Comparison of ENCODE assay signal across 18 cellular contexts in genomic region chr7:22219036-22219435, GRCh38.
DNase-seq lines count a peak whose midpoint lies in the region; ATAC-seq and TF ChIP-seq lines count a peak whose summit lies in the region.
"Had no signal": no experiment of that assay in that cellular context is flagged by ENCODE, and none has a peak within 500 bp of the region (broad histone marks: within the 10 kb centered on the region; RNA-seq: fewer than 3 reads in every experiment).

No MANE protein-coding gene starts in this region.

- no peak overlapping the region for H2BK120ac ChIP-seq in neuronal stem cell (ENCODE audit: low read depth, low read length)

- no peak overlapping the region for H3K18ac ChIP-seq in neuronal stem cell (ENCODE audit: low read length)

- H3K9me3 ChIP-seq in heart right ventricle (peaks cover 0 to 4% (median 0%) of the 10 kb centered on the region in 11 donors), neuronal stem cell (replicated peaks in 1 of 2; ENCODE audit: control insufficient read depth in 2 of 2, insufficient read depth in 1 of 2, low read depth in 1 of 2, low read length in 2 of 2) (peaks cover 0 to 2% of the 10 kb centered on the region in 2 donors), thyroid gland (no peaks in the 10 kb centered on the region)

- peak in 7 of 8 donors; percentile 41 to 65 (median 57) for ATAC-seq in heart right ventricle
- ATAC-seq in GM19455 (IDR thresholded peaks at IDR 0.05; ENCODE audit: unreplicated experiment): no peak
- no peak for ATAC-seq in GM21723 (IDR thresholded peaks at IDR 0.05; ENCODE audit: unreplicated experiment)
- ATAC-seq: stimulated activated effector memory CD8-positive, alpha-beta T cell treated with anti-CD3 and anti-CD28 coated beads, Interleukin-12 subunit alpha, Interleukin-12 subunit beta, amount 100 ng/mL, for 72 hours had no signal

- H2AK5ac ChIP-seq in neuronal stem cell (ENCODE audit: low read depth, low read length): no peak overlapping the region

- no peak overlapping the region for H3K14ac ChIP-seq in neuronal stem cell (ENCODE audit: low read length)

- H3K4ac ChIP-seq in neuronal stem cell (ENCODE audit: low read length): no peak overlapping the region

- intact Hi-C loops in heart right ventricle (cut with DNase I) (loop anchor here in 2 of 10 donors (5.0 to 10.0 kb wide), 2 partner anchors 33 to 156 kb away; no protein-coding TSS in a partner anchor), thyroid gland (cut with DNase I) (no loop called here)

- peak in 51 of 61 donors; percentile 9 to 91 (median 63) for DNase-seq in caudate nucleus (lab: John Stamatoyannopoulos, UW)
- DNase-seq in heart right ventricle: no peak
- DNase-seq in neuronal stem cell (ENCODE audit: low spot score): no peak
- DNase-seq in thyroid gland: no peak
- no peak for DNase-seq in HuH-7 (ENCODE audit: low spot score)
- DNase-seq in activated CD4-positive, alpha-beta T cell treated with anti-CD3 and anti-CD28 coated beads, Interleukin-2, amount 50 U/mL, for 4 hours: no peak
- DNase-seq: activated CD8-positive, alpha-beta memory T cell treated with anti-CD3 and anti-CD28 coated beads for 24 hours; activated naive CD4-positive, alpha-beta T cell treated with anti-CD3 and anti-CD28 coated beads for 36 hours; cortex of kidney; GM23248; Karpas-422; NCI-H1930; SHP77; stimulated activated CD4-positive, alpha-beta T cell treated with anti-CD3 and anti-CD28 coated beads, Interleukin-4, amount 100 ng/mL, for 1 hour had no signal

- H3K9ac ChIP-seq in neuronal stem cell (ENCODE audit: low read depth, low read length, poor library complexity): no peak overlapping the region
- H3K9ac ChIP-seq: BLaER1 treated with 17β-estradiol and CSF1 and Interleukin-3, amounts not matched to agents 10 nM and 100 nM; GM23248 had no signal

- no peak for TF ChIP-seq POLR2A in thyroid gland (IDR thresholded peaks at IDR 0.05)

- H3K36me3 ChIP-seq in heart right ventricle (no peaks in the 10 kb centered on the region), neuronal stem cell (replicated peaks in 1 of 2; ENCODE audit: control insufficient read depth in 2 of 2, insufficient read depth in 2 of 2, low read length in 2 of 2) (no peaks in the 10 kb centered on the region), thyroid gland (no peaks in the 10 kb centered on the region)

- TF ChIP-seq CTCF in heart right ventricle (IDR thresholded peaks at IDR 0.05) (no peak), thyroid gland (IDR thresholded peaks at IDR 0.05) (no peak)

- no peaks in the 10 kb centered on the region for H3K27me3 ChIP-seq in heart right ventricle
- no peaks in the 10 kb centered on the region for H3K27me3 ChIP-seq in neuronal stem cell (ENCODE audit: control insufficient read depth in 3 of 3, insufficient read depth in 3 of 3, low read depth in 1 of 3, low read length in 3 of 3)
- no peaks in the 10 kb centered on the region for H3K27me3 ChIP-seq in thyroid gland
- H3K27me3 ChIP-seq: BLaER1 treated with 17β-estradiol and CSF1 and Interleukin-3, amounts not matched to agents 10 nM and 100 nM had no signal

- no peak overlapping the region for H2BK5ac ChIP-seq in neuronal stem cell (ENCODE audit: low read length)

- H3K4me3 ChIP-seq in heart right ventricle (peak overlapping the region; percentile 12 to 67 (median 47)), neuronal stem cell (ENCODE audit: low read length in 2 of 2) (no peak overlapping the region), thyroid gland (replicated peaks in 1 of 3) (peak overlapping the region in 1 of 3 donors; percentile 17)
- H3K4me3 ChIP-seq: BLaER1 treated with 17β-estradiol and CSF1 and Interleukin-3, amounts not matched to agents 10 nM and 100 nM; GM23248 had no signal

- no peak overlapping the region for H4K8ac ChIP-seq in neuronal stem cell (ENCODE audit: low read depth, low read length)

- H3K4me2 ChIP-seq in neuronal stem cell (ENCODE audit: insufficient read depth, low read length, poor library complexity, severe bottlenecking): no peak overlapping the region

- H3K27ac ChIP-seq in caudate nucleus (ENCODE audit: low read depth, low read length) (peak overlapping the region; percentile 95), heart right ventricle (peak overlapping the region; percentile 52 to 89 (median 82)), neuronal stem cell (replicated peaks; ENCODE audit: low read length) (no peak overlapping the region), thyroid gland (peak overlapping the region in 2 of 3 donors; percentile 63 to 67)
- H3K27ac ChIP-seq: GM23248 had no signal

- H3K23ac ChIP-seq in neuronal stem cell (ENCODE audit: low read depth, low read length, poor library complexity): no peak overlapping the region

- 40 to 41% methylated on average over 4 of the region's 4 CpGs for WGBS in heart right ventricle, 2 donors
- WGBS in neuronal stem cell (ENCODE audit: extremely low coverage in 2 of 2, insufficient read length in 2 of 2, insufficient replicate concordance in 1 of 2), 2 donors: no CpG with 5 or more reads among the region's 4 CpGs
- 75 to 78% methylated on average over 4 of the region's 4 CpGs for WGBS in thyroid gland, 2 donors

- H4K91ac ChIP-seq in neuronal stem cell (ENCODE audit: low read depth, low read length, poor library complexity): no peak overlapping the region

- no peak overlapping the region for H2BK15ac ChIP-seq in neuronal stem cell (ENCODE audit: low read length)

- peak overlapping the region; percentile 39 for H2AFZ ChIP-seq in neuronal stem cell (ENCODE audit: low read length)
- H2AFZ ChIP-seq: GM23248 had no signal

- no peak overlapping the region for H2BK12ac ChIP-seq in neuronal stem cell (ENCODE audit: low read length)

- H3K4me1 ChIP-seq in heart right ventricle (peaks cover 0 to 56% (median 8%) of the 10 kb centered on the region in 9 donors), neuronal stem cell (ENCODE audit: control insufficient read depth in 2 of 2, insufficient read depth in 1 of 2, low read depth in 1 of 2, low read length in 2 of 2) (peaks cover 0 to 5% of the 10 kb centered on the region in 2 donors), thyroid gland (no peaks in the 10 kb centered on the region)

- H3K79me1 ChIP-seq in neuronal stem cell (ENCODE audit: low read depth, low read length): no peaks in the 10 kb centered on the region

Comparison
In these comparisons a context has a peak if more than half of its experiments do, and no peak if none do; other contexts are left out.
1. DNase-seq: peak in caudate nucleus (51 of 61); none in heart right ventricle (0 of 2), neuronal stem cell (single experiment), thyroid gland (0 of 2), HuH-7 (single experiment) and activated CD4-positive, alpha-beta T cell treated with anti-CD3 and anti-CD28 coated beads, Interleukin-2, amount 50 U/mL, for 4 hours (0 of 2).
2. ATAC-seq: peak in heart right ventricle (7 of 8); none in GM19455 (single experiment) and GM21723 (single experiment).
3. H3K4me3 ChIP-seq: peak in heart right ventricle (10 of 10); none in neuronal stem cell (0 of 2).